1 cellular context compared by ENCODE assay signal in genomic region chr4:4821577-4821976, GRCh38.
TF ChIP-seq lines count a peak whose summit lies in the region.

No MANE protein-coding gene starts in this region.

TF ChIP-seq in HepG2, 621 proteins besides CTCF, POLR2A, EP300 and RAD21 (continued from another document):
- TF ChIP-seq ZNF280D (CRISPR knock-in tag; IDR thresholded peaks at IDR 0.05) (peak; percentile 88), NR2F6 (IDR thresholded peaks at IDR 0.05) (peak; percentile 54; the same call in 1 of the 2 replicates), NR2F6 (CRISPR knock-in tag; IDR thresholded peaks at IDR 0.05) (peak; percentile 42; the same call in 1 of the 2 replicates), MTERF4 (CRISPR knock-in tag; IDR thresholded peaks at IDR 0.05) (no peak), CEBPZ (IDR thresholded peaks at IDR 0.05; ENCODE audit: low read length) (no peak), CBFB (CRISPR knock-in tag; IDR thresholded peaks at IDR 0.05) (no peak), SOX6 (IDR thresholded peaks at IDR 0.05) (no peak), SOX6 (CRISPR knock-in tag; IDR thresholded peaks at IDR 0.05) (peak; percentile 89), RXRB (CRISPR knock-in tag; IDR thresholded peaks at IDR 0.05; ENCODE audit: borderline replicate concordance) (peak; percentile 94), PRPF4 (IDR thresholded peaks at IDR 0.05; ENCODE audit: low read depth, low read length, poor library complexity, severe bottlenecking) (no peak), PPARG (CRISPR knock-in tag; conservative IDR thresholded peaks at IDR 0.05) (peak; percentile 88), CEBPG (CRISPR knock-in tag; IDR thresholded peaks at IDR 0.05) (peak; percentile 7; the same call in 1 of the 2 replicates), KAT2B (IDR thresholded peaks at IDR 0.05; ENCODE audit: borderline replicate concordance, low read depth, low read length) (no peak), ESRRA (CRISPR knock-in tag; IDR thresholded peaks at IDR 0.05; ENCODE audit: low read depth) (peak; percentile 39; the same call in 1 of the 2 replicates), FOSL2 (CRISPR knock-in tag; IDR thresholded peaks at IDR 0.05) (0 out of 2 replicates have a peak, but pooled peaks have one; percentile 7), ELF4 (CRISPR knock-in tag; IDR thresholded peaks at IDR 0.05; ENCODE audit: borderline replicate concordance) (no peak), AHDC1 (CRISPR knock-in tag; IDR thresholded peaks at IDR 0.05; ENCODE audit: borderline replicate concordance) (peak; percentile 65; the same call in 1 of the 2 replicates), ZNF567 (CRISPR knock-in tag; IDR thresholded peaks at IDR 0.05; ENCODE audit: borderline replicate concordance) (no peak), RARA (CRISPR knock-in tag; IDR thresholded peaks at IDR 0.05) (peak; percentile 50; the same call in 1 of the 2 replicates), TERF1 (CRISPR knock-in tag; IDR thresholded peaks at IDR 0.05) (no peak), KDM6A (CRISPR knock-in tag; IDR thresholded peaks at IDR 0.05; ENCODE audit: low read depth) (peak; percentile 57), ZFAT (CRISPR knock-in tag; conservative IDR thresholded peaks at IDR 0.05) (no peak), FOXA3 (CRISPR knock-in tag; IDR thresholded peaks at IDR 0.05) (peak; percentile 29; the same call in 1 of the 2 replicates), HDAC2 (CRISPR knock-in tag; IDR thresholded peaks at IDR 0.05) (peak; percentile 20; the same call in 1 of the 2 replicates), HOMEZ (CRISPR knock-in tag; IDR thresholded peaks at IDR 0.05; ENCODE audit: low read depth) (0 out of 2 replicates have a peak, but pooled peaks have one; percentile 34), ZNF652 (CRISPR knock-in tag; IDR thresholded peaks at IDR 0.05; ENCODE audit: borderline replicate concordance, low read depth) (no peak), ZMYM4 (CRISPR knock-in tag; IDR thresholded peaks at IDR 0.05) (peak; percentile 59), ARID5B (CRISPR knock-in tag; IDR thresholded peaks at IDR 0.05) (peak; percentile 82), YEATS4 (CRISPR knock-in tag; IDR thresholded peaks at IDR 0.05; ENCODE audit: borderline replicate concordance) (no peak), KDM5B (CRISPR knock-in tag; IDR thresholded peaks at IDR 0.05; ENCODE audit: borderline replicate concordance) (no peak), FOXJ3 (CRISPR knock-in tag; IDR thresholded peaks at IDR 0.05; ENCODE audit: borderline replicate concordance) (peak; percentile 71; the same call in 1 of the 2 replicates), ZNF264 (CRISPR knock-in tag; IDR thresholded peaks at IDR 0.05) (0 out of 2 replicates have a peak, but pooled peaks have one; percentile 47), ZNF597 (CRISPR knock-in tag; IDR thresholded peaks at IDR 0.05) (no peak), HOXA3 (CRISPR knock-in tag; IDR thresholded peaks at IDR 0.05) (0 out of 2 replicates have a peak, but pooled peaks have one; percentile 36)
